1 cellular context compared by ENCODE assay signal in the genomic region with DNA sequence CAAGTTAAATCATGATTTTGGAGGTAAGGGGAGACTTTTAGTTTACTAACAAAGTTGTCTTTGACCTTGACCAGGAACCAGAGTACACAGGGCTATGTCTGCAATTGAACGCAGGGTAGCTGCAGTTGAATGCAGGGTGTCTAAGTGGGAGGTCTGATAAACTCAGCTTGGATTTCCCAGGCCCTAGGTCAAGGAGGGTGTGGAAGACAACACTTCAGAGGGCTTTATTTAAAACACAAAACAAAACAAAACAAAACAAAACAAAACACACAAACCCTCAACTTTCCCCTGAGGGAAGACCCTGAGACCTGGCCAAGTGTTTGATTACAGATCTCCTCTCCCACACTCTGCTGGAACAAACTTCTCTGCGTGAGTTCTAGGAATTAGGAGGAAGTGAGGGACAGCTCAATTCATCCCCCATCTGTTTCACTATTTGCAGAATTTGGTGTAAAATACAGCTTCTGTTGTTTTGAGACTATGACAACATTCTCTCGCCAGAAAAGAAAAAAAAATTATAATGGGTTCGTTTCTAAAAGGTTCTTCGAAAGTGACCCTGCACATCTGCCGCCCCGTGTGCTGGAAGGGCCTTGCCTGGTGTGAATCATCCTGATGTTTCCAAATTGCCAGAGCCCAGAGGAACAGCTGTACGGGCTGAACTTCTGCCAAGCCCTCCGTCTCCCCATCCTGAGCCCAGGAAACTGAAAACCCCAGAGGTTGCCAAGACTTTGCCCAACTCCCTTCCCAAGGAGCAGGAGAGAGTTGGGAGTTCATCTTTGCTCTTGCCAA.
TF ChIP-seq lines count a peak whose summit lies in the region.

No MANE protein-coding gene starts in this region.

TF ChIP-seq in HepG2, 621 proteins besides CTCF, POLR2A, EP300 and RAD21 (continued from another document):
- TF ChIP-seq ZNF362 (CRISPR knock-in tag; IDR thresholded peaks at IDR 0.05; ENCODE audit: borderline replicate concordance) (no peak), MAFF (IDR thresholded peaks at IDR 0.05; ENCODE audit: low read depth, low read length) (no peak), POGZ (CRISPR knock-in tag; IDR thresholded peaks at IDR 0.05) (no peak), ZNF292 (CRISPR knock-in tag; IDR thresholded peaks at IDR 0.05; ENCODE audit: borderline replicate concordance, low read depth) (no peak), THYN1 (CRISPR knock-in tag; IDR thresholded peaks at IDR 0.05; ENCODE audit: borderline replicate concordance, low read depth) (no peak), ZNF234 (CRISPR knock-in tag; conservative IDR thresholded peaks at IDR 0.05) (no peak)
